Comparison of ENCODE assay signal across 16 cellular contexts in genomic region chr9:97640290-97640689, GRCh38.
A peak's percentile ranks its signal among the peaks of the same experiment; 100 is the strongest.
DNase-seq lines count a peak whose midpoint lies in the region; TF ChIP-seq lines count a peak whose summit lies in the region.
"Had no signal": no experiment of that assay in that cellular context is flagged by ENCODE, and none has a peak within 500 bp of the region (broad histone marks: within the 10 kb centered on the region; RNA-seq: fewer than 3 reads in every experiment).

No MANE protein-coding gene starts in this region.

- peak; percentile 21 for DNase-seq in NCI-H510A treated with DMSO at 0.1 percent for 48 hours (lab: John Stamatoyannopoulos, UW)
- no peak for DNase-seq in NCI-H510A (lab: John Stamatoyannopoulos, UW)
- peak; percentile 22 for DNase-seq in HEK293T (ENCODE audit: extremely low spot score)
- DNase-seq in NCI-H69 (lab: John Stamatoyannopoulos, UW) = peak; percentile 89
- peak; percentile 21 for DNase-seq in fibroblast of pulmonary artery (ENCODE audit: low read depth)
- no peak for DNase-seq in KBM-7
- DNase-seq in T1000 (lab: John Stamatoyannopoulos, UW) = no peak
- DNase-seq in SIG-M5 (lab: John Stamatoyannopoulos, UW) = no peak
- DNase-seq: activated CD4-positive, alpha-beta memory T cell treated with anti-CD3 and anti-CD28 coated beads for 36 hours; C1 segment of cervical spinal cord; DMS79 treated with DMSO at 0.1 percent for 48 hours; MV-4-11; NCI-H2171; retina; T-helper 1 cell; thyroid gland had no signal

- TF ChIP-seq CTCF in fibroblast of pulmonary artery (IDR thresholded peaks at IDR 0.05; ENCODE audit: low read length, missing control alignments) = no peak

- CTCF ChIA-PET in HEK293T (lab: Yijun Ruan, JAX) = interaction anchor here (1.0 kb wide), 1 partner anchor 42 kb away, joined by 3 read pairs; no protein-coding TSS in a partner anchor

- POLR2A ChIA-PET in HEK293T (lab: Yijun Ruan, JAX) = interaction anchor here (1.9 kb wide), 1 partner anchor 57 kb away, joined by 5 read pairs; the partner anchor contains the start of gene XPA

- no peak overlapping the region for H3K4me3 ChIP-seq in fibroblast of pulmonary artery (replicated peaks; ENCODE audit: low read depth, low read length)
- H3K4me3 ChIP-seq: thyroid gland had no signal

- in situ Hi-C loops in KBM-7 (cut with MboI; ENCODE audit: low pct_unique_long_range_greater_than_20kb, low sequenced_read_pairs) = no loop called here

TF ChIP-seq in HEK293T, 16 proteins besides CTCF, POLR2A, EP300 and RAD21:
- no peak for TF ChIP-seq NFRKB (IDR thresholded peaks at IDR 0.05)
- TF ChIP-seq TARDBP (IDR thresholded peaks at IDR 0.05) = no peak
- TF ChIP-seq ZNF384 (IDR thresholded peaks at IDR 0.05) = no peak
- TF ChIP-seq, protein P1, sequence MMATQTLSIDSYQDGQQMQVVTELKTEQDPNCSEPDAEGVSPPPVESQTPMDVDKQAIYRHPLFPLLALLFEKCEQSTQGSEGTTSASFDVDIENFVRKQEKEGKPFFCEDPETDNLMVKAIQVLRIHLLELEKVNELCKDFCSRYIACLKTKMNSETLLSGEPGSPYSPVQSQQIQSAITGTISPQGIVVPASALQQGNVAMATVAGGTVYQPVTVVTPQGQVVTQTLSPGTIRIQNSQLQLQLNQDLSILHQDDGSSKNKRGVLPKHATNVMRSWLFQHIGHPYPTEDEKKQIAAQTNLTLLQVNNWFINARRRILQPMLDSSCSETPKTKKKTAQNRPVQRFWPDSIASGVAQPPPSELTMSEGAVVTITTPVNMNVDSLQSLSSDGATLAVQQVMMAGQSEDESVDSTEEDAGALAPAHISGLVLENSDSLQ (IDR thresholded peaks at IDR 0.05) = no peak
- TF ChIP-seq CTBP1 (IDR thresholded peaks at IDR 0.05; ENCODE audit: borderline replicate concordance) = no peak
- no peak for TF ChIP-seq FOXM1 (IDR thresholded peaks at IDR 0.05; ENCODE audit: borderline replicate concordance)
- TF ChIP-seq BHLHE40 (IDR thresholded peaks at IDR 0.05; ENCODE audit: borderline replicate concordance) = no peak

Comparison
In these comparisons a context has a peak if more than half of its experiments do, and no peak if none do; other contexts are left out.
1. DNase-seq: peak in NCI-H510A treated with DMSO at 0.1 percent for 48 hours (single experiment), HEK293T (single experiment), NCI-H69 (single experiment) and fibroblast of pulmonary artery (single experiment); none in NCI-H510A (single experiment), KBM-7 (single experiment), T1000 (single experiment) and SIG-M5 (single experiment).